ENCODE assay signal across 12 cellular contexts in the genomic region with DNA sequence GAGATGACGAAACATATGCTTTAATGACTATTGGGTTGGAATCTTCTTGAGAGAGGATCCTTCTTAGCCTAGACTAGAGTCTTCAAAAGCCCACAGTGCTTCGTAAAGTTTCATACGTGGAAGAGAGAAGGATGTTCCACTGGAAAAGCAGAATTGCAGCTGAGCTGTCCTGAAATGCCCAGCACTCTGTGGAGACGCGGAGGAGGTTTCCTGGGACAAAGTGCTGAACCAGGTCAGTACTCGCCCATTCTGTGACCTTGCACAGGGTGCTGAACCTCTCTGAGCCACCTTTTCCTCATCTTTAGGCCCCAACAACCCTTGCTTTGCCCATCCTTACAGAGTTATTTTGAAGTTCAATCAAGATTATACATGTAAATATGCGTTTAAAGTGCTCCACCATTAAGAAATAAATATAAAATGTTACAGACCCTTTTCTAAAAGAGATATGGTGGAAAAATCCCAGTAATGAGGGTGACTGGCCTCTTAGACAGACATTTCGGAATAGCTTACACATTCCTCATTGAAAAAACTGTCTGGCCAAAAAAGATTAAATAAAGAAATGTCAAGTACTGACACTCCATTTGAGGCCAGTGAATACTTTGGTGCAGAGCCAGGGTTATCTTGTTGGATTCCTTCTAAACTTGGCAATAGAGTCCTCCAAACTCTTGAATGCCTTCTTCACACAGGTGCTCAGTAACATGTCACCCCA. TPM values are rescaled to one million over a fixed set of nuclear protein-coding genes. Genes with fewer than 3 reads are reported as not detected.
DNase-seq lines count a peak whose midpoint lies in the region; ATAC-seq and TF ChIP-seq lines count a peak whose summit lies in the region.
"Had no signal": no experiment of that assay in that cellular context is flagged by ENCODE, and none has a peak within 500 bp of the region (broad histone marks: within the 10 kb centered on the region; RNA-seq: fewer than 3 reads in every experiment).

No MANE protein-coding gene starts in this region.

- peak overlapping the region; percentile 77 for H4K91ac ChIP-seq in mesenchymal stem cell (ENCODE audit: low read length)

- peak overlapping the region; percentile 69 to 99 for H2BK12ac ChIP-seq in mesenchymal stem cell (ENCODE audit: low read length in 2 of 2)

- H2AFZ ChIP-seq in mesenchymal stem cell (ENCODE audit: low read depth, low read length), result peak overlapping the region; percentile 36

- H3K4me2 ChIP-seq in mesenchymal stem cell (ENCODE audit: low read length, poor library complexity, severe bottlenecking), result peak overlapping the region; percentile 24

- H3K79me1 ChIP-seq in mesenchymal stem cell (replicated peaks; ENCODE audit: low read length, poor library complexity, severe bottlenecking), result no peaks in the 10 kb centered on the region

- TF ChIP-seq EP300 in suprapubic skin (IDR thresholded peaks at IDR 0.05), result no peak

- H2AK5ac ChIP-seq in mesenchymal stem cell (ENCODE audit: low read length, severe bottlenecking), result no peak overlapping the region

- H3K4me1 ChIP-seq in HUES6 (ENCODE audit: control insufficient read depth, insufficient read depth, low read length), result peaks cover 23% of the 10 kb centered on the region
- H3K4me1 ChIP-seq in mesenchymal stem cell (ENCODE audit: control insufficient read depth, insufficient read depth, low read depth, low read length), result peaks cover 14% of the 10 kb centered on the region
- H3K4me1 ChIP-seq in suprapubic skin, result peaks cover 20% of the 10 kb centered on the region

- H3K9me3 ChIP-seq in HUES6 (ENCODE audit: control insufficient read depth, insufficient read depth, low read depth, low read length) (no peaks in the 10 kb centered on the region), mesenchymal stem cell (ENCODE audit: control insufficient read depth, low read length) (no peaks in the 10 kb centered on the region), suprapubic skin (no peaks in the 10 kb centered on the region)

- TF ChIP-seq POLR2A in suprapubic skin (IDR thresholded peaks at IDR 0.05), result no peak

- TF ChIP-seq CTCF in choroid plexus epithelial cell (conservative IDR thresholded peaks at IDR 0.05; ENCODE audit: low read depth, low read length), result no peak
- no peak for TF ChIP-seq CTCF in suprapubic skin (IDR thresholded peaks at IDR 0.05)
- no peak for TF ChIP-seq CTCF in natural killer cell (IDR thresholded peaks at IDR 0.05)

- ATAC-seq in natural killer cell (no peak), GM18868 (IDR thresholded peaks at IDR 0.05; ENCODE audit: unreplicated experiment) (no peak)

- no peak overlapping the region for H3K4me3 ChIP-seq in HUES6 (ENCODE audit: low read depth, low read length)
- H3K4me3 ChIP-seq in choroid plexus epithelial cell (ENCODE audit: low read depth, low read length), result no peak overlapping the region
- H3K4me3 ChIP-seq in mesenchymal stem cell (ENCODE audit: insufficient read depth in 1 of 2, low read depth in 1 of 2, low read length in 2 of 2), result peak overlapping the region in 1 of 2 experiments; percentile 54
- H3K4me3 ChIP-seq in suprapubic skin, result no peak overlapping the region

- H2BK15ac ChIP-seq in mesenchymal stem cell (ENCODE audit: low read depth, poor library complexity, severe bottlenecking), result peak overlapping the region; percentile 95

- no peaks in the 10 kb centered on the region for H3K27me3 ChIP-seq in HUES6 (ENCODE audit: control insufficient read depth, insufficient read depth, low read length)
- no peaks in the 10 kb centered on the region for H3K27me3 ChIP-seq in mesenchymal stem cell (ENCODE audit: control insufficient read depth in 1 of 2, insufficient read depth in 1 of 2, low read length in 2 of 2)
- no peaks in the 10 kb centered on the region for H3K27me3 ChIP-seq in suprapubic skin

- 90% methylated on average over 7 of the region's 8 CpGs for WGBS in mesenchymal stem cell
- WGBS in suprapubic skin, result 80% methylated on average over 8 of the region's 8 CpGs

- H3K4me1 Mint-ChIP-seq in natural killer cell, result peaks cover 10 to 21% of the 10 kb centered on the region in 2 donors

- H2BK120ac ChIP-seq in mesenchymal stem cell (ENCODE audit: low read depth, low read length), result no peak overlapping the region

- peak overlapping the region in 1 of 2 experiments; percentile 18 for H3K14ac ChIP-seq in mesenchymal stem cell (ENCODE audit: low read length in 2 of 2)

- H3K27me3 Mint-ChIP-seq in natural killer cell (ENCODE audit: low read depth in 2 of 2), result peaks cover 0 to 12% of the 10 kb centered on the region in 2 donors

- H3K4ac ChIP-seq in mesenchymal stem cell (ENCODE audit: low read depth in 1 of 2, low read length in 2 of 2), result peak overlapping the region in 1 of 2 experiments; percentile 88

- H3K4me3 Mint-ChIP-seq in natural killer cell, result no peak overlapping the region
- H3K4me3 Mint-ChIP-seq: activated CD4-positive, alpha-beta T cell treated with anti-CD3 and anti-CD28 coated beads, Interleukin-2, amount 10 ng/mL, durations not matched to agents 24 days and 14 days had no signal

- intact Hi-C loops in natural killer cell (cut with micrococcal nuclease), result no loop called here

- DNase-seq in choroid plexus epithelial cell (ENCODE audit: low read depth), result peak; percentile 23
- DNase-seq in mesenchymal stem cell, result no peak
- DNase-seq in suprapubic skin (ENCODE audit: low spot score in 2 of 2), result no peak
- DNase-seq in natural killer cell, result no peak
- DNase-seq in 8988T, result no peak
- DNase-seq in central memory CD4-positive, alpha-beta T cell, result no peak
- DNase-seq: activated CD4-positive, alpha-beta T cell treated with anti-CD3 and anti-CD28 coated beads, Interleukin-2, amount 10 ng/mL, durations not matched to agents 24 days and 14 days; foreskin melanocyte; SIG-M5; stimulated activated CD4-positive, alpha-beta T cell treated with anti-CD3 and anti-CD28 coated beads, Interleukin-4, amount 100 ng/mL, for 1 hour had no signal

- H3K36me3 ChIP-seq in HUES6 (ENCODE audit: control insufficient read depth, insufficient read depth, low read length) (no peaks in the 10 kb centered on the region), mesenchymal stem cell (ENCODE audit: control insufficient read depth in 1 of 2, insufficient read depth in 2 of 2, low read depth in 1 of 2, low read length in 2 of 2) (no peaks in the 10 kb centered on the region), suprapubic skin (no peaks in the 10 kb centered on the region)

- peak overlapping the region in 1 of 2 experiments; percentile 81 for H3K23ac ChIP-seq in mesenchymal stem cell (ENCODE audit: low read length in 2 of 2)

- H3K9me3 Mint-ChIP-seq in natural killer cell, result no peaks in the 10 kb centered on the region
- H3K9me3 Mint-ChIP-seq: activated CD4-positive, alpha-beta T cell treated with anti-CD3 and anti-CD28 coated beads, Interleukin-2, amount 10 ng/mL, durations not matched to agents 24 days and 14 days had no signal

- H3K36me3 Mint-ChIP-seq in natural killer cell, result no peaks in the 10 kb centered on the region

- no peak overlapping the region for H2BK5ac ChIP-seq in mesenchymal stem cell (ENCODE audit: low read depth, low read length, poor library complexity, severe bottlenecking)

- no peak overlapping the region; the same call in 1 of the 2 replicates for H3K27ac ChIP-seq in HUES6 (ENCODE audit: low read depth, low read length)
- H3K27ac ChIP-seq in mesenchymal stem cell (ENCODE audit: low read length, poor library complexity, severe bottlenecking), result peak overlapping the region; percentile 30
- H3K27ac ChIP-seq in suprapubic skin, result peak overlapping the region; percentile 66

- no peak overlapping the region for H4K8ac ChIP-seq in mesenchymal stem cell (ENCODE audit: low read length)

- peak overlapping the region; percentile 83 to 96 for H3K18ac ChIP-seq in mesenchymal stem cell (ENCODE audit: low read depth in 1 of 2, low read length in 2 of 2)

- H3K9ac ChIP-seq in HUES6 (ENCODE audit: low read length), result peak overlapping the region; percentile 45
- H3K9ac ChIP-seq in mesenchymal stem cell (ENCODE audit: low read length), result peak overlapping the region; percentile 65

- H3K27ac Mint-ChIP-seq in natural killer cell, result no peak overlapping the region
- H3K27ac Mint-ChIP-seq: activated CD4-positive, alpha-beta T cell treated with anti-CD3 and anti-CD28 coated beads, Interleukin-2, amount 10 ng/mL, durations not matched to agents 24 days and 14 days had no signal

RNA-seq across cellular contexts. Expression of a gene that starts 4.2 kb away (rescaled TPM):
- polyA plus RNA-seq in mesenchymal stem cell (2013, experiment 1 of 2), result 21.2 TPM
- 22.4 TPM for polyA plus RNA-seq in mesenchymal stem cell (2013, experiment 2 of 2)
- total RNA-seq in suprapubic skin, result 10 to 100 TPM; 12.8 to 26.5 (median 17.7) TPM
- total RNA-seq in natural killer cell, result 10 to 100 TPM in 2 of 3 donors, 1 to 10 TPM in 1; 8.1 to 12.6 (median 11.4) TPM
